ENCODE assay signal across 8 cellular contexts in the genomic region with DNA sequence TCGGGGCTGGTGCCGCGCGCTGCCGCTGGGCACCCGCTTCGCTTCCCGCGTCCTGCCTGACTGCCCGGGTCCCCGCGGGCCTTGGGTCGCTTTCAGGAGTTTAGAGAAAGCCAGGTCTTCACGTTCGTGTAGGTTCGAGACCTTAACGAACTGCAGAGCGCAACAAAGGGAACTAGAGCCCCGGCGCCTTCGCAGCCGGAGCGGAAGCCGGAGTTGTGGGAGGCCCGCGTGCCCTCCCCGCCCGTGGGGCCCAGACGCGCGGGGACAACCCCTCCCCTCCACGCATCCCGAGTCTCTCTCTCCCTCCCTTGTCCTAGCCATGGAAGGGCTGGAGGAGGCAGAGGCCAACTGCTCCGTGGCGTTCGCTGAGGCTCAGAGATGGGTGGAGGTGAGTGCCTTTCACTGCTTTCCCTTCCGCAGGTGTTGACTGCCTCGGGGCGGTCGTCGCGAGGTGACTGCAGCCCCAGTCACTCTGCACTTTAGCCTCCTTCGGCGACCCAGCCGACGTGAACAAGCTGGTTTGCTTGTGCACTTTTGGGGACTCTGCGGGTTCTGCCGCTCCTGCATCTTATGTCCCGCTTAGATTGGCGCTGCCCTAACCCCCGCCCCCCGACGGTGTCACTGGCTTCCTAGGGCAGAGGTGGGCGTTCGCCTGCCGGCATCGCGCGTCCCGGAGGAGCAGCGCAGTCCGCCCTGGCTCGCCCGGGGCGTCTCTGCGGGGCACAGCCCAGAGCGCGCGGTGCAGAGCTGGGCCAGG. TPM values are rescaled to one million over a fixed set of nuclear protein-coding genes. Genes with fewer than 3 reads are reported as not detected.
DNase-seq lines count a peak whose midpoint lies in the region; ATAC-seq and TF ChIP-seq lines count a peak whose summit lies in the region.

No MANE protein-coding gene starts in this region.

- H3K9me3 Mint-ChIP-seq in nephron: no peaks in the 10 kb centered on the region

- peaks cover 18% of the 10 kb centered on the region for H3K4me1 Mint-ChIP-seq in nephron

- H3K27me3 ChIP-seq in tibial nerve: no peaks in the 10 kb centered on the region

- H3K9me3 ChIP-seq in tibial nerve: no peaks in the 10 kb centered on the region

- peak overlapping the region; percentile 69 to 87 (median 80) for H3K4me3 Mint-ChIP-seq in nephron

- peak; percentile 43 for ATAC-seq in HG02970 (IDR thresholded peaks at IDR 0.05; ENCODE audit: low FRiP score, unreplicated experiment)

- H3K4me3 ChIP-seq in tibial nerve: peak overlapping the region; percentile 54 to 84 (median 76)

- peak in 1 of 2 donors; percentile 37 for TF ChIP-seq POLR2A in tibial nerve (IDR thresholded peaks at IDR 0.05)

- peaks cover 40% of the 10 kb centered on the region for H3K27me3 Mint-ChIP-seq in nephron (ENCODE audit: low read depth)

- no peaks in the 10 kb centered on the region for H3K36me3 ChIP-seq in tibial nerve

- H3K36me3 Mint-ChIP-seq in nephron (ENCODE audit: low read depth): no peaks in the 10 kb centered on the region

- H3K27ac Mint-ChIP-seq in nephron: no peak overlapping the region

- H3K27ac ChIP-seq in tibial nerve: peak overlapping the region; percentile 68 to 92 (median 79)

- WGBS in tibial nerve, 2 donors: 1% methylated on average over 33 to 52 of the region's 69 CpGs

- peak in 1 of 2 donors; percentile 39 for TF ChIP-seq EP300 in tibial nerve (IDR thresholded peaks at IDR 0.05)

- H3K4me1 ChIP-seq in tibial nerve: peaks cover 0 to 26% (median 3%) of the 10 kb centered on the region in 4 donors

- no peak for TF ChIP-seq CTCF in nephron (IDR thresholded peaks at IDR 0.05; ENCODE audit: unreplicated experiment in 3 of 3)
- TF ChIP-seq CTCF in tibial nerve (IDR thresholded peaks at IDR 0.05): no peak

- DNase-seq in SIG-M5 treated with dmso at 0.1 percent for 504 hours (lab: John Stamatoyannopoulos, UW; ENCODE audit: unreplicated experiment) (peak; percentile 71), SIG-M5 (lab: John Stamatoyannopoulos, UW) (no peak), NCI-H748 treated with DMSO at 0.1 percent for 48 hours (lab: John Stamatoyannopoulos, UW) (peak; percentile 41), activated T-cell treated with anti-CD3 and anti-CD28 coated beads for 48 hours (ENCODE audit: low read depth) (peak; percentile 27), fibroblast of gingiva (ENCODE audit: low read depth) (peak; percentile 20), tibial nerve (ENCODE audit: low spot score in 2 of 2) (peak in 1 of 2 donors; percentile 6)

RNA-seq across cellular contexts. Expression of a gene that starts 0.4 kb away (rescaled TPM):
- 100 to 1,000 TPM; 149 to 311 (median 236) TPM for total RNA-seq in tibial nerve
